1 cellular context compared by ENCODE assay signal in genomic region chr2:45329045-45329677, GRCh38.
TF ChIP-seq lines count a peak whose summit lies in the region.

No MANE protein-coding gene starts in this region.

TF ChIP-seq in HepG2, 621 proteins besides CTCF, POLR2A, EP300 and RAD21 (continued from another document and continues in another):
- TF ChIP-seq ZFY (CRISPR knock-in tag; IDR thresholded peaks at IDR 0.05) (peak; percentile 19; the same call in 1 of the 2 replicates), SOX5 (CRISPR knock-in tag; IDR thresholded peaks at IDR 0.05; ENCODE audit: borderline replicate concordance) (0 out of 2 replicates have a peak, but pooled peaks have one; percentile 20), ZMYM3 (CRISPR knock-in tag; IDR thresholded peaks at IDR 0.05) (peak; percentile 42; the same call in 1 of the 2 replicates), TEAD3 (CRISPR knock-in tag; optimal IDR thresholded peaks at IDR 0.05; ENCODE audit: borderline replicate concordance) (peak; percentile 82), JUND (CRISPR knock-in tag; IDR thresholded peaks at IDR 0.05) (peak; percentile 82), CEBPG (CRISPR knock-in tag; IDR thresholded peaks at IDR 0.05) (no peak), MTA1 (CRISPR knock-in tag; IDR thresholded peaks at IDR 0.05; ENCODE audit: borderline replicate concordance) (0 out of 2 replicates have a peak, but pooled peaks have one; percentile 48), ZSCAN25 (CRISPR knock-in tag; IDR thresholded peaks at IDR 0.05) (no peak), NONO (IDR thresholded peaks at IDR 0.05) (no peak), NONO (CRISPR knock-in tag; conservative IDR thresholded peaks at IDR 0.05) (peak; percentile 47; the same call in 1 of the 2 replicates), TBX2 (CRISPR knock-in tag; IDR thresholded peaks at IDR 0.05; ENCODE audit: borderline replicate concordance) (peak; percentile 26; the same call in 1 of the 2 replicates), ZNF614 (CRISPR knock-in tag; IDR thresholded peaks at IDR 0.05; ENCODE audit: borderline replicate concordance) (peak; percentile 55; the same call in 1 of the 2 replicates), HNF4A (CRISPR knock-in tag; IDR thresholded peaks at IDR 0.05) (no peak), DRAP1 (CRISPR knock-in tag; IDR thresholded peaks at IDR 0.05) (no peak), ZSCAN20 (CRISPR knock-in tag; IDR thresholded peaks at IDR 0.05; ENCODE audit: borderline replicate concordance) (peak; percentile 90), SMC3 (IDR thresholded peaks at IDR 0.05; ENCODE audit: low read length) (peak; percentile 39), BHLHE40 (IDR thresholded peaks at IDR 0.05; ENCODE audit: low read length) (peak; percentile 82), HES4 (CRISPR knock-in tag; IDR thresholded peaks at IDR 0.05; ENCODE audit: borderline replicate concordance) (0 out of 2 replicates have a peak, but pooled peaks have one; percentile 43), ZNF790 (CRISPR knock-in tag; IDR thresholded peaks at IDR 0.05; ENCODE audit: borderline replicate concordance) (no peak), RFX5 (IDR thresholded peaks at IDR 0.05; ENCODE audit: low read depth, low read length) (0 out of 2 replicates have a peak, but pooled peaks have one; percentile 28), STAG1 (CRISPR knock-in tag; IDR thresholded peaks at IDR 0.05) (peak; percentile 68), NFKB2 (CRISPR knock-in tag; IDR thresholded peaks at IDR 0.05; ENCODE audit: borderline replicate concordance) (peak; percentile 44; the same call in 1 of the 2 replicates), ZNF644 (CRISPR knock-in tag; IDR thresholded peaks at IDR 0.05; ENCODE audit: low read depth) (peak; percentile 52; the same call in 1 of the 2 replicates), REPIN1 (CRISPR knock-in tag; IDR thresholded peaks at IDR 0.05; ENCODE audit: borderline replicate concordance, low read depth) (0 out of 2 replicates have a peak, but pooled peaks have one; percentile 25), TSC22D2 (CRISPR knock-in tag; IDR thresholded peaks at IDR 0.05; ENCODE audit: borderline replicate concordance) (no peak), ZNF605 (CRISPR knock-in tag; IDR thresholded peaks at IDR 0.05) (peak; percentile 54; the same call in 1 of the 2 replicates), ZNF225 (CRISPR knock-in tag; IDR thresholded peaks at IDR 0.05) (peak; percentile 66; the same call in 1 of the 2 replicates), NAIF1 (CRISPR knock-in tag; IDR thresholded peaks at IDR 0.05; ENCODE audit: borderline replicate concordance) (no peak), ZNF12 (CRISPR knock-in tag; IDR thresholded peaks at IDR 0.05) (peak; percentile 61; the same call in 1 of the 2 replicates), ZNF83 (CRISPR knock-in tag; IDR thresholded peaks at IDR 0.05; ENCODE audit: borderline replicate concordance) (0 out of 2 replicates have a peak, but pooled peaks have one; percentile 19), ZNF263 (CRISPR knock-in tag; IDR thresholded peaks at IDR 0.05) (0 out of 2 replicates have a peak, but pooled peaks have one; percentile 23), ETV5 (CRISPR knock-in tag; IDR thresholded peaks at IDR 0.05; ENCODE audit: borderline replicate concordance) (peak; percentile 35; the same call in 1 of the 2 replicates), XRCC5 (optimal IDR thresholded peaks at IDR 0.05; ENCODE audit: low read length) (peak; percentile 88)
- TF ChIP-seq, protein P1, sequence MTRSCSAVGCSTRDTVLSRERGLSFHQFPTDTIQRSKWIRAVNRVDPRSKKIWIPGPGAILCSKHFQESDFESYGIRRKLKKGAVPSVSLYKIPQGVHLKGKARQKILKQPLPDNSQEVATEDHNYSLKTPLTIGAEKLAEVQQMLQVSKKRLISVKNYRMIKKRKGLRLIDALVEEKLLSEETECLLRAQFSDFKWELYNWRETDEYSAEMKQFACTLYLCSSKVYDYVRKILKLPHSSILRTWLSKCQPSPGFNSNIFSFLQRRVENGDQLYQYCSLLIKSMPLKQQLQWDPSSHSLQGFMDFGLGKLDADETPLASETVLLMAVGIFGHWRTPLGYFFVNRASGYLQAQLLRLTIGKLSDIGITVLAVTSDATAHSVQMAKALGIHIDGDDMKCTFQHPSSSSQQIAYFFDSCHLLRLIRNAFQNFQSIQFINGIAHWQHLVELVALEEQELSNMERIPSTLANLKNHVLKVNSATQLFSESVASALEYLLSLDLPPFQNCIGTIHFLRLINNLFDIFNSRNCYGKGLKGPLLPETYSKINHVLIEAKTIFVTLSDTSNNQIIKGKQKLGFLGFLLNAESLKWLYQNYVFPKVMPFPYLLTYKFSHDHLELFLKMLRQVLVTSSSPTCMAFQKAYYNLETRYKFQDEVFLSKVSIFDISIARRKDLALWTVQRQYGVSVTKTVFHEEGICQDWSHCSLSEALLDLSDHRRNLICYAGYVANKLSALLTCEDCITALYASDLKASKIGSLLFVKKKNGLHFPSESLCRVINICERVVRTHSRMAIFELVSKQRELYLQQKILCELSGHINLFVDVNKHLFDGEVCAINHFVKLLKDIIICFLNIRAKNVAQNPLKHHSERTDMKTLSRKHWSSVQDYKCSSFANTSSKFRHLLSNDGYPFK (CRISPR knock-in tag; IDR thresholded peaks at IDR 0.05; ENCODE audit: borderline replicate concordance), result 0 out of 2 replicates have a peak, but pooled peaks have one; percentile 40
- TF ChIP-seq, protein P2, sequence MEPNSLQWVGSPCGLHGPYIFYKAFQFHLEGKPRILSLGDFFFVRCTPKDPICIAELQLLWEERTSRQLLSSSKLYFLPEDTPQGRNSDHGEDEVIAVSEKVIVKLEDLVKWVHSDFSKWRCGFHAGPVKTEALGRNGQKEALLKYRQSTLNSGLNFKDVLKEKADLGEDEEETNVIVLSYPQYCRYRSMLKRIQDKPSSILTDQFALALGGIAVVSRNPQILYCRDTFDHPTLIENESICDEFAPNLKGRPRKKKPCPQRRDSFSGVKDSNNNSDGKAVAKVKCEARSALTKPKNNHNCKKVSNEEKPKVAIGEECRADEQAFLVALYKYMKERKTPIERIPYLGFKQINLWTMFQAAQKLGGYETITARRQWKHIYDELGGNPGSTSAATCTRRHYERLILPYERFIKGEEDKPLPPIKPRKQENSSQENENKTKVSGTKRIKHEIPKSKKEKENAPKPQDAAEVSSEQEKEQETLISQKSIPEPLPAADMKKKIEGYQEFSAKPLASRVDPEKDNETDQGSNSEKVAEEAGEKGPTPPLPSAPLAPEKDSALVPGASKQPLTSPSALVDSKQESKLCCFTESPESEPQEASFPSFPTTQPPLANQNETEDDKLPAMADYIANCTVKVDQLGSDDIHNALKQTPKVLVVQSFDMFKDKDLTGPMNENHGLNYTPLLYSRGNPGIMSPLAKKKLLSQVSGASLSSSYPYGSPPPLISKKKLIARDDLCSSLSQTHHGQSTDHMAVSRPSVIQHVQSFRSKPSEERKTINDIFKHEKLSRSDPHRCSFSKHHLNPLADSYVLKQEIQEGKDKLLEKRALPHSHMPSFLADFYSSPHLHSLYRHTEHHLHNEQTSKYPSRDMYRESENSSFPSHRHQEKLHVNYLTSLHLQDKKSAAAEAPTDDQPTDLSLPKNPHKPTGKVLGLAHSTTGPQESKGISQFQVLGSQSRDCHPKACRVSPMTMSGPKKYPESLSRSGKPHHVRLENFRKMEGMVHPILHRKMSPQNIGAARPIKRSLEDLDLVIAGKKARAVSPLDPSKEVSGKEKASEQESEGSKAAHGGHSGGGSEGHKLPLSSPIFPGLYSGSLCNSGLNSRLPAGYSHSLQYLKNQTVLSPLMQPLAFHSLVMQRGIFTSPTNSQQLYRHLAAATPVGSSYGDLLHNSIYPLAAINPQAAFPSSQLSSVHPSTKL (CRISPR knock-in tag; IDR thresholded peaks at IDR 0.05), result peak; percentile 55
- TF ChIP-seq, protein P3, sequence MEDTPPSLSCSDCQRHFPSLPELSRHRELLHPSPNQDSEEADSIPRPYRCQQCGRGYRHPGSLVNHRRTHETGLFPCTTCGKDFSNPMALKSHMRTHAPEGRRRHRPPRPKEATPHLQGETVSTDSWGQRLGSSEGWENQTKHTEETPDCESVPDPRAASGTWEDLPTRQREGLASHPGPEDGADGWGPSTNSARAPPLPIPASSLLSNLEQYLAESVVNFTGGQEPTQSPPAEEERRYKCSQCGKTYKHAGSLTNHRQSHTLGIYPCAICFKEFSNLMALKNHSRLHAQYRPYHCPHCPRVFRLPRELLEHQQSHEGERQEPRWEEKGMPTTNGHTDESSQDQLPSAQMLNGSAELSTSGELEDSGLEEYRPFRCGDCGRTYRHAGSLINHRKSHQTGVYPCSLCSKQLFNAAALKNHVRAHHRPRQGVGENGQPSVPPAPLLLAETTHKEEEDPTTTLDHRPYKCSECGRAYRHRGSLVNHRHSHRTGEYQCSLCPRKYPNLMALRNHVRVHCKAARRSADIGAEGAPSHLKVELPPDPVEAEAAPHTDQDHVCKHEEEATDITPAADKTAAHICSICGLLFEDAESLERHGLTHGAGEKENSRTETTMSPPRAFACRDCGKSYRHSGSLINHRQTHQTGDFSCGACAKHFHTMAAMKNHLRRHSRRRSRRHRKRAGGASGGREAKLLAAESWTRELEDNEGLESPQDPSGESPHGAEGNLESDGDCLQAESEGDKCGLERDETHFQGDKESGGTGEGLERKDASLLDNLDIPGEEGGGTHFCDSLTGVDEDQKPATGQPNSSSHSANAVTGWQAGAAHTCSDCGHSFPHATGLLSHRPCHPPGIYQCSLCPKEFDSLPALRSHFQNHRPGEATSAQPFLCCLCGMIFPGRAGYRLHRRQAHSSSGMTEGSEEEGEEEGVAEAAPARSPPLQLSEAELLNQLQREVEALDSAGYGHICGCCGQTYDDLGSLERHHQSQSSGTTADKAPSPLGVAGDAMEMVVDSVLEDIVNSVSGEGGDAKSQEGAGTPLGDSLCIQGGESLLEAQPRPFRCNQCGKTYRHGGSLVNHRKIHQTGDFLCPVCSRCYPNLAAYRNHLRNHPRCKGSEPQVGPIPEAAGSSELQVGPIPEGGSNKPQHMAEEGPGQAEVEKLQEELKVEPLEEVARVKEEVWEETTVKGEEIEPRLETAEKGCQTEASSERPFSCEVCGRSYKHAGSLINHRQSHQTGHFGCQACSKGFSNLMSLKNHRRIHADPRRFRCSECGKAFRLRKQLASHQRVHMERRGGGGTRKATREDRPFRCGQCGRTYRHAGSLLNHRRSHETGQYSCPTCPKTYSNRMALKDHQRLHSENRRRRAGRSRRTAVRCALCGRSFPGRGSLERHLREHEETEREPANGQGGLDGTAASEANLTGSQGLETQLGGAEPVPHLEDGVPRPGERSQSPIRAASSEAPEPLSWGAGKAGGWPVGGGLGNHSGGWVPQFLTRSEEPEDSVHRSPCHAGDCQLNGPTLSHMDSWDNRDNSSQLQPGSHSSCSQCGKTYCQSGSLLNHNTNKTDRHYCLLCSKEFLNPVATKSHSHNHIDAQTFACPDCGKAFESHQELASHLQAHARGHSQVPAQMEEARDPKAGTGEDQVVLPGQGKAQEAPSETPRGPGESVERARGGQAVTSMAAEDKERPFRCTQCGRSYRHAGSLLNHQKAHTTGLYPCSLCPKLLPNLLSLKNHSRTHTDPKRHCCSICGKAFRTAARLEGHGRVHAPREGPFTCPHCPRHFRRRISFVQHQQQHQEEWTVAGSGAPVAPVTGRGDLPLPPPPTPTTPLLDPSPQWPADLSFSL (CRISPR knock-in tag; IDR thresholded peaks at IDR 0.05), result 0 out of 2 replicates have a peak, but pooled peaks have one; percentile 21
- TF ChIP-seq, protein P4, sequence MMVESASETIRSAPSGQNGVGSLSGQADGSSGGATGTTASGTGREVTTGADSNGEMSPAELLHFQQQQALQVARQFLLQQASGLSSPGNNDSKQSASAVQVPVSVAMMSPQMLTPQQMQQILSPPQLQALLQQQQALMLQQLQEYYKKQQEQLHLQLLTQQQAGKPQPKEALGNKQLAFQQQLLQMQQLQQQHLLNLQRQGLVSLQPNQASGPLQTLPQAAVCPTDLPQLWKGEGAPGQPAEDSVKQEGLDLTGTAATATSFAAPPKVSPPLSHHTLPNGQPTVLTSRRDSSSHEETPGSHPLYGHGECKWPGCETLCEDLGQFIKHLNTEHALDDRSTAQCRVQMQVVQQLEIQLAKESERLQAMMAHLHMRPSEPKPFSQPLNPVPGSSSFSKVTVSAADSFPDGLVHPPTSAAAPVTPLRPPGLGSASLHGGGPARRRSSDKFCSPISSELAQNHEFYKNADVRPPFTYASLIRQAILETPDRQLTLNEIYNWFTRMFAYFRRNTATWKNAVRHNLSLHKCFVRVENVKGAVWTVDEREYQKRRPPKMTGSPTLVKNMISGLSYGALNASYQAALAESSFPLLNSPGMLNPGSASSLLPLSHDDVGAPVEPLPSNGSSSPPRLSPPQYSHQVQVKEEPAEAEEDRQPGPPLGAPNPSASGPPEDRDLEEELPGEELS (CRISPR knock-in tag; IDR thresholded peaks at IDR 0.05), result 0 out of 2 replicates have a peak, but pooled peaks have one; percentile 15
- TF ChIP-seq, protein P5, sequence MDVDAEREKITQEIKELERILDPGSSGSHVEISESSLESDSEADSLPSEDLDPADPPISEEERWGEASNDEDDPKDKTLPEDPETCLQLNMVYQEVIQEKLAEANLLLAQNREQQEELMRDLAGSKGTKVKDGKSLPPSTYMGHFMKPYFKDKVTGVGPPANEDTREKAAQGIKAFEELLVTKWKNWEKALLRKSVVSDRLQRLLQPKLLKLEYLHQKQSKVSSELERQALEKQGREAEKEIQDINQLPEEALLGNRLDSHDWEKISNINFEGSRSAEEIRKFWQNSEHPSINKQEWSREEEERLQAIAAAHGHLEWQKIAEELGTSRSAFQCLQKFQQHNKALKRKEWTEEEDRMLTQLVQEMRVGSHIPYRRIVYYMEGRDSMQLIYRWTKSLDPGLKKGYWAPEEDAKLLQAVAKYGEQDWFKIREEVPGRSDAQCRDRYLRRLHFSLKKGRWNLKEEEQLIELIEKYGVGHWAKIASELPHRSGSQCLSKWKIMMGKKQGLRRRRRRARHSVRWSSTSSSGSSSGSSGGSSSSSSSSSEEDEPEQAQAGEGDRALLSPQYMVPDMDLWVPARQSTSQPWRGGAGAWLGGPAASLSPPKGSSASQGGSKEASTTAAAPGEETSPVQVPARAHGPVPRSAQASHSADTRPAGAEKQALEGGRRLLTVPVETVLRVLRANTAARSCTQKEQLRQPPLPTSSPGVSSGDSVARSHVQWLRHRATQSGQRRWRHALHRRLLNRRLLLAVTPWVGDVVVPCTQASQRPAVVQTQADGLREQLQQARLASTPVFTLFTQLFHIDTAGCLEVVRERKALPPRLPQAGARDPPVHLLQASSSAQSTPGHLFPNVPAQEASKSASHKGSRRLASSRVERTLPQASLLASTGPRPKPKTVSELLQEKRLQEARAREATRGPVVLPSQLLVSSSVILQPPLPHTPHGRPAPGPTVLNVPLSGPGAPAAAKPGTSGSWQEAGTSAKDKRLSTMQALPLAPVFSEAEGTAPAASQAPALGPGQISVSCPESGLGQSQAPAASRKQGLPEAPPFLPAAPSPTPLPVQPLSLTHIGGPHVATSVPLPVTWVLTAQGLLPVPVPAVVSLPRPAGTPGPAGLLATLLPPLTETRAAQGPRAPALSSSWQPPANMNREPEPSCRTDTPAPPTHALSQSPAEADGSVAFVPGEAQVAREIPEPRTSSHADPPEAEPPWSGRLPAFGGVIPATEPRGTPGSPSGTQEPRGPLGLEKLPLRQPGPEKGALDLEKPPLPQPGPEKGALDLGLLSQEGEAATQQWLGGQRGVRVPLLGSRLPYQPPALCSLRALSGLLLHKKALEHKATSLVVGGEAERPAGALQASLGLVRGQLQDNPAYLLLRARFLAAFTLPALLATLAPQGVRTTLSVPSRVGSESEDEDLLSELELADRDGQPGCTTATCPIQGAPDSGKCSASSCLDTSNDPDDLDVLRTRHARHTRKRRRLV (CRISPR knock-in tag; IDR thresholded peaks at IDR 0.05), result no peak
